1 cellular context compared by ENCODE assay signal in genomic region chrX:100350704-100351489, GRCh38.
TF ChIP-seq lines count a peak whose summit lies in the region.

No MANE protein-coding gene starts in this region.

TF ChIP-seq in WTC11, 78 proteins besides CTCF, POLR2A, EP300 and RAD21 (continued from another document):
- no peak for TF ChIP-seq AFF4 (CRISPR knock-in tag; IDR thresholded peaks at IDR 0.05; ENCODE audit: borderline replicate concordance)
- no peak for TF ChIP-seq PREB (CRISPR knock-in tag; IDR thresholded peaks at IDR 0.05; ENCODE audit: borderline replicate concordance)
- TF ChIP-seq RELA (CRISPR knock-in tag; IDR thresholded peaks at IDR 0.05; ENCODE audit: borderline replicate concordance) = no peak
- TF ChIP-seq GTF2I (CRISPR knock-in tag; conservative IDR thresholded peaks at IDR 0.05) = no peak
